Comparison of ENCODE assay signal across 1 cellular context in the genomic region with DNA sequence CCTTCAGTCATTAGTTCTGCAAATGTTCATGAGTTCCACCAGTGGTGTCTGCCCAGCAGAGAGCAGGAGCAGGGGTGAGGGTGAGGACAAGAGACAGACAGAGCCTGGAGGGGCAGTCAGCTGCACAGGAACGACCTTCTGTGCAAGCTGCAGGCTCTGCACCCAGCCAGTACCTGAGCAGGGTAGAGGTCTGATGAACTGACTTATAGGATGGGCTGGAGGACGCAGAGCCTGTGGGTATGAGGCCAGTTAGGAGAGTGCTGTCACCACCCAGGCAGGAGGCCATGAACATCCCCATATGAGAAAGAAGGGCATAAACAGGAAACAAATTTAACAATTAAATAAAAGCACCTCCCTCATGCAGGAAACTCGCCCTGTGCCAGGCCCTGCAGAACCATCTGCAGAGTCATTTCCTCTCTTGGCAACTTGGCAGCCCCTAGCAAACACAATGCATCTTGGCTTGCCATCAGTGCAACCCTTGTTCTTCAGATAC.
TF ChIP-seq lines count a peak whose summit lies in the region.

No MANE protein-coding gene starts in this region.

TF ChIP-seq in HepG2, 621 proteins besides CTCF, POLR2A, EP300 and RAD21:
- TF ChIP-seq ZNF768 (CRISPR knock-in tag; IDR thresholded peaks at IDR 0.05) (0 out of 2 replicates have a peak, but pooled peaks have one; percentile 24), ZSCAN29 (CRISPR knock-in tag; conservative IDR thresholded peaks at IDR 0.05) (no peak), KLF16 (CRISPR knock-in tag; IDR thresholded peaks at IDR 0.05) (no peak), SALL1 (CRISPR knock-in tag; IDR thresholded peaks at IDR 0.05) (peak; percentile 14; the same call in 1 of the 2 replicates)
- TF ChIP-seq, protein P1, sequence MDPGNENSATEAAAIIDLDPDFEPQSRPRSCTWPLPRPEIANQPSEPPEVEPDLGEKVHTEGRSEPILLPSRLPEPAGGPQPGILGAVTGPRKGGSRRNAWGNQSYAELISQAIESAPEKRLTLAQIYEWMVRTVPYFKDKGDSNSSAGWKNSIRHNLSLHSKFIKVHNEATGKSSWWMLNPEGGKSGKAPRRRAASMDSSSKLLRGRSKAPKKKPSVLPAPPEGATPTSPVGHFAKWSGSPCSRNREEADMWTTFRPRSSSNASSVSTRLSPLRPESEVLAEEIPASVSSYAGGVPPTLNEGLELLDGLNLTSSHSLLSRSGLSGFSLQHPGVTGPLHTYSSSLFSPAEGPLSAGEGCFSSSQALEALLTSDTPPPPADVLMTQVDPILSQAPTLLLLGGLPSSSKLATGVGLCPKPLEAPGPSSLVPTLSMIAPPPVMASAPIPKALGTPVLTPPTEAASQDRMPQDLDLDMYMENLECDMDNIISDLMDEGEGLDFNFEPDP (CRISPR knock-in tag; conservative IDR thresholded peaks at IDR 0.05), result no peak
TF ChIP-seq in HepG2: peak in this region for 2.
